In genomic region chr5:38925154-38925925, GRCh38 we compare ENCODE assay signal across 17 cellular contexts.
DNase-seq lines count a peak whose midpoint lies in the region; ATAC-seq and TF ChIP-seq lines count a peak whose summit lies in the region.
"Had no signal": no experiment of that assay in that cellular context is flagged by ENCODE, and none has a peak within 500 bp of the region (broad histone marks: within the 10 kb centered on the region; RNA-seq: fewer than 3 reads in every experiment).

No MANE protein-coding gene starts in this region.

- in situ Hi-C loops in T47D (cut with HindIII; ENCODE audit: low pct_unique_long_range_greater_than_20kb, low sequenced_read_pairs), result no loop called here

- ATAC-seq in aorta (ENCODE audit: low FRiP score) (peak; percentile 66), HG02798 (IDR thresholded peaks at IDR 0.05; ENCODE audit: poor library complexity, unreplicated experiment) (no peak)
- no peak for ATAC-seq in activated CD8-positive, alpha-beta T cell treated with anti-CD3 and anti-CD28 coated beads for 36 hours
- ATAC-seq: effector memory CD8-positive, alpha-beta T cell; right lobe of liver had no signal

- peak overlapping the region in 1 of 2 donors; percentile 67 for H3K27ac ChIP-seq in aorta (ENCODE audit: low read depth in 1 of 2, low read length in 2 of 2)
- H3K27ac ChIP-seq: 22Rv1, right lobe of liver had no signal

- H3K27me3 ChIP-seq in aorta (ENCODE audit: control insufficient read depth in 1 of 2, insufficient read depth in 2 of 2, low read length in 1 of 2), result no peaks in the 10 kb centered on the region
- H3K27me3 ChIP-seq: right lobe of liver, tibial nerve had no signal

- peaks cover 4 to 7% of the 10 kb centered on the region in 2 donors for H3K4me1 ChIP-seq in aorta (ENCODE audit: control insufficient read depth in 1 of 2, insufficient read depth in 2 of 2, low read length in 2 of 2)
- H3K4me1 ChIP-seq: right lobe of liver had no signal

- H3K4me1 Mint-ChIP-seq in MCF 10A (ENCODE audit: insufficient read depth, unreplicated experiment), result no peaks in the 10 kb centered on the region
- no peaks in the 10 kb centered on the region for H3K4me1 Mint-ChIP-seq in activated CD8-positive, alpha-beta T cell treated with anti-CD3 and anti-CD28 coated beads for 36 hours (ENCODE audit: low read depth)

- peaks cover 3% of the 10 kb centered on the region in 2 donors for H3K36me3 ChIP-seq in aorta (ENCODE audit: control insufficient read depth in 1 of 2, insufficient read depth in 2 of 2, low read length in 1 of 2)

- POLR2A ChIA-PET in MCF 10A (lab: Yijun Ruan, JAX), result no interaction called here
- POLR2A ChIA-PET in activated CD8-positive, alpha-beta T cell treated with anti-CD3 and anti-CD28 coated beads for 36 hours (lab: Charles Lee), result no interaction called here

- H3K36me3 Mint-ChIP-seq in MCF 10A (ENCODE audit: insufficient read depth, unreplicated experiment), result peaks cover 92% of the 10 kb centered on the region
- H3K36me3 Mint-ChIP-seq in activated CD8-positive, alpha-beta T cell treated with anti-CD3 and anti-CD28 coated beads for 36 hours (ENCODE audit: low read depth), result no peaks in the 10 kb centered on the region
- H3K36me3 Mint-ChIP-seq: activated naive CD8-positive, alpha-beta T cell had no signal

- TF ChIP-seq CTCF in MCF 10A (IDR thresholded peaks at IDR 0.05; ENCODE audit: unreplicated experiment), result no peak
- no peak for TF ChIP-seq CTCF in activated CD8-positive, alpha-beta T cell treated with anti-CD3 and anti-CD28 coated beads for 36 hours (IDR thresholded peaks at IDR 0.05)

- 64% methylated on average over 6 of the region's 6 CpGs for WGBS in aorta, 2 donors

- no peak overlapping the region for H3K27ac Mint-ChIP-seq in MCF 10A (ENCODE audit: low read depth, unreplicated experiment)
- no peak overlapping the region for H3K27ac Mint-ChIP-seq in activated CD8-positive, alpha-beta T cell treated with anti-CD3 and anti-CD28 coated beads for 36 hours
- H3K27ac Mint-ChIP-seq: activated naive CD8-positive, alpha-beta T cell; effector memory CD8-positive, alpha-beta T cell had no signal

- intact Hi-C loops in MCF 10A (cut with micrococcal nuclease) (loop anchor here (10.0 kb wide), 1 partner anchor 721 kb away; no protein-coding TSS in a partner anchor), aorta (cut with DNase I) (no loop called here)
- intact Hi-C loops in activated CD8-positive, alpha-beta T cell treated with anti-CD3 and anti-CD28 coated beads for 36 hours (cut with micrococcal nuclease), result no loop called here

- CTCF ChIA-PET in MCF 10A (lab: Yijun Ruan, JAX), result interaction anchor here (1.2 kb wide), 2 partner anchors 9 to 156 kb away, joined by 3 read pairs; no protein-coding TSS in a partner anchor
- CTCF ChIA-PET in activated CD8-positive, alpha-beta T cell treated with anti-CD3 and anti-CD28 coated beads for 36 hours (lab: Charles Lee), result interaction anchor here (1.1 kb wide), 1 partner anchor 156 kb away, joined by 3 read pairs; no protein-coding TSS in a partner anchor

- no peaks in the 10 kb centered on the region for H3K27me3 Mint-ChIP-seq in MCF 10A (ENCODE audit: insufficient read depth, unreplicated experiment)
- peaks cover 23% of the 10 kb centered on the region for H3K27me3 Mint-ChIP-seq in activated CD8-positive, alpha-beta T cell treated with anti-CD3 and anti-CD28 coated beads for 36 hours

- no peaks in the 10 kb centered on the region for H3K9me3 ChIP-seq in aorta (ENCODE audit: control insufficient read depth, low read length)
- H3K9me3 ChIP-seq: right lobe of liver, tibial nerve had no signal

- H3K4me3 ChIP-seq in aorta (ENCODE audit: low read length in 2 of 2), result no peak overlapping the region
- H3K4me3 ChIP-seq: right lobe of liver, tibial nerve had no signal

- BruUV-seq in MCF 10A (replicated peaks; lab: Mats Ljungman, UMichigan), result no TSS peak

- H3K4me3 Mint-ChIP-seq in MCF 10A (ENCODE audit: unreplicated experiment), result no peak overlapping the region
- H3K4me3 Mint-ChIP-seq in activated CD8-positive, alpha-beta T cell treated with anti-CD3 and anti-CD28 coated beads for 36 hours, result no peak overlapping the region
- H3K4me3 Mint-ChIP-seq: activated naive CD8-positive, alpha-beta T cell; effector memory CD8-positive, alpha-beta T cell had no signal

- H3K9me3 Mint-ChIP-seq in MCF 10A (ENCODE audit: unreplicated experiment), result no peaks in the 10 kb centered on the region
- no peaks in the 10 kb centered on the region for H3K9me3 Mint-ChIP-seq in activated CD8-positive, alpha-beta T cell treated with anti-CD3 and anti-CD28 coated beads for 36 hours
- H3K9me3 Mint-ChIP-seq: effector memory CD8-positive, alpha-beta T cell had no signal

- DNase-seq in T47D (ENCODE audit: low read depth in 1 of 2, low spot score in 1 of 2) (peak; percentile 10 to 21), MCF 10A (ENCODE audit: unreplicated experiment) (no peak), epidermal melanocyte (ENCODE audit: insufficient read length, low spot score) (peak; percentile 33), kidney glomerular epithelial cell (lab: John Stamatoyannopoulos, UW) (peak; percentile 17), aorta (no peak), globus pallidus (ENCODE audit: low spot score) (no peak)
- no peak for DNase-seq in activated CD8-positive, alpha-beta T cell treated with anti-CD3 and anti-CD28 coated beads for 36 hours
- DNase-seq: activated CD8-positive, alpha-beta memory T cell treated with anti-CD3 and anti-CD28 coated beads for 24 hours; Calu3; effector memory CD8-positive, alpha-beta T cell; GOT3; NCI-H1048; right lobe of liver had no signal

Comparison
In these comparisons a context has a peak if more than half of its experiments do, and no peak if none do; other contexts are left out.
1. DNase-seq: peak in T47D (2 of 2), epidermal melanocyte (single experiment) and kidney glomerular epithelial cell (single experiment); none in MCF 10A (single experiment), aorta (0 of 2), activated CD8-positive, alpha-beta T cell treated with anti-CD3 and anti-CD28 coated beads for 36 hours (single experiment) and globus pallidus (single experiment).